1 cellular context compared by ENCODE assay signal in the genomic region with DNA sequence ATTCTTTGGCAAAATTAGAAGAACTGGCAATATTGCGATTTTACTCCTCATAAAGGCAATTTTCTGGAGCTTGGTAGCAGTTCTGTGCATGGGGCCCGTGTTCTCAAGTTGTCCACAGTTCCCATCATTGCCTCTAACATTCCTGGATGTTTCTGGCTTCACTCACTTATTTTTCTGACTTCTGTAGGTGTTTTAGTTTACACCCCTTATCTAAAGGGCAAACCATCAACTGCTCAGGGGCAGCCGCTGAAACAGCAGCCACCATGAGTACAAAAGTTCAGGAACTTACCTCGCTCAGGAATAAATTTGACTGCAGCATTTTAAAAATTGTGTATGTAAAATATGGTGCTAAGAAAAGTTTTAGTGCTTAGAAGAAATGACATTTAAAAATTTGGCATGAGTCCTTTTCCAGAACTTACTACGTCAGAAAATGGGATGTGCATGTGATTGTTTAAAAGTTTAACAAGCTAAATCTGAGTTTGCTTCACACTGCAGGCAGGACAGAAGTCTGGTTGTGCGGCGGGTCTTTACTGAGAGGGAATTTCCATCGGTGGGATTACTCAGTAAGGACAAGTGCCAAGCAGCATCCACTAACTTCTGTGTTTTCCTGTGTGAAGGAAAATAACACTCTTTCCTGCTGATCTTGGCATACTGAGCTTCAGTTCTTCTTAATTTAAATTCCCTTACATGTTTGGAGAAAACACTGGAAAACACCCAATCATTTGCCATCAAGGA.
TF ChIP-seq lines count a peak whose summit lies in the region.

No MANE protein-coding gene starts in this region.

TF ChIP-seq in GM23338, 12 proteins besides CTCF, POLR2A, EP300 and RAD21 (continued from another document):
- TF ChIP-seq, protein P1, sequence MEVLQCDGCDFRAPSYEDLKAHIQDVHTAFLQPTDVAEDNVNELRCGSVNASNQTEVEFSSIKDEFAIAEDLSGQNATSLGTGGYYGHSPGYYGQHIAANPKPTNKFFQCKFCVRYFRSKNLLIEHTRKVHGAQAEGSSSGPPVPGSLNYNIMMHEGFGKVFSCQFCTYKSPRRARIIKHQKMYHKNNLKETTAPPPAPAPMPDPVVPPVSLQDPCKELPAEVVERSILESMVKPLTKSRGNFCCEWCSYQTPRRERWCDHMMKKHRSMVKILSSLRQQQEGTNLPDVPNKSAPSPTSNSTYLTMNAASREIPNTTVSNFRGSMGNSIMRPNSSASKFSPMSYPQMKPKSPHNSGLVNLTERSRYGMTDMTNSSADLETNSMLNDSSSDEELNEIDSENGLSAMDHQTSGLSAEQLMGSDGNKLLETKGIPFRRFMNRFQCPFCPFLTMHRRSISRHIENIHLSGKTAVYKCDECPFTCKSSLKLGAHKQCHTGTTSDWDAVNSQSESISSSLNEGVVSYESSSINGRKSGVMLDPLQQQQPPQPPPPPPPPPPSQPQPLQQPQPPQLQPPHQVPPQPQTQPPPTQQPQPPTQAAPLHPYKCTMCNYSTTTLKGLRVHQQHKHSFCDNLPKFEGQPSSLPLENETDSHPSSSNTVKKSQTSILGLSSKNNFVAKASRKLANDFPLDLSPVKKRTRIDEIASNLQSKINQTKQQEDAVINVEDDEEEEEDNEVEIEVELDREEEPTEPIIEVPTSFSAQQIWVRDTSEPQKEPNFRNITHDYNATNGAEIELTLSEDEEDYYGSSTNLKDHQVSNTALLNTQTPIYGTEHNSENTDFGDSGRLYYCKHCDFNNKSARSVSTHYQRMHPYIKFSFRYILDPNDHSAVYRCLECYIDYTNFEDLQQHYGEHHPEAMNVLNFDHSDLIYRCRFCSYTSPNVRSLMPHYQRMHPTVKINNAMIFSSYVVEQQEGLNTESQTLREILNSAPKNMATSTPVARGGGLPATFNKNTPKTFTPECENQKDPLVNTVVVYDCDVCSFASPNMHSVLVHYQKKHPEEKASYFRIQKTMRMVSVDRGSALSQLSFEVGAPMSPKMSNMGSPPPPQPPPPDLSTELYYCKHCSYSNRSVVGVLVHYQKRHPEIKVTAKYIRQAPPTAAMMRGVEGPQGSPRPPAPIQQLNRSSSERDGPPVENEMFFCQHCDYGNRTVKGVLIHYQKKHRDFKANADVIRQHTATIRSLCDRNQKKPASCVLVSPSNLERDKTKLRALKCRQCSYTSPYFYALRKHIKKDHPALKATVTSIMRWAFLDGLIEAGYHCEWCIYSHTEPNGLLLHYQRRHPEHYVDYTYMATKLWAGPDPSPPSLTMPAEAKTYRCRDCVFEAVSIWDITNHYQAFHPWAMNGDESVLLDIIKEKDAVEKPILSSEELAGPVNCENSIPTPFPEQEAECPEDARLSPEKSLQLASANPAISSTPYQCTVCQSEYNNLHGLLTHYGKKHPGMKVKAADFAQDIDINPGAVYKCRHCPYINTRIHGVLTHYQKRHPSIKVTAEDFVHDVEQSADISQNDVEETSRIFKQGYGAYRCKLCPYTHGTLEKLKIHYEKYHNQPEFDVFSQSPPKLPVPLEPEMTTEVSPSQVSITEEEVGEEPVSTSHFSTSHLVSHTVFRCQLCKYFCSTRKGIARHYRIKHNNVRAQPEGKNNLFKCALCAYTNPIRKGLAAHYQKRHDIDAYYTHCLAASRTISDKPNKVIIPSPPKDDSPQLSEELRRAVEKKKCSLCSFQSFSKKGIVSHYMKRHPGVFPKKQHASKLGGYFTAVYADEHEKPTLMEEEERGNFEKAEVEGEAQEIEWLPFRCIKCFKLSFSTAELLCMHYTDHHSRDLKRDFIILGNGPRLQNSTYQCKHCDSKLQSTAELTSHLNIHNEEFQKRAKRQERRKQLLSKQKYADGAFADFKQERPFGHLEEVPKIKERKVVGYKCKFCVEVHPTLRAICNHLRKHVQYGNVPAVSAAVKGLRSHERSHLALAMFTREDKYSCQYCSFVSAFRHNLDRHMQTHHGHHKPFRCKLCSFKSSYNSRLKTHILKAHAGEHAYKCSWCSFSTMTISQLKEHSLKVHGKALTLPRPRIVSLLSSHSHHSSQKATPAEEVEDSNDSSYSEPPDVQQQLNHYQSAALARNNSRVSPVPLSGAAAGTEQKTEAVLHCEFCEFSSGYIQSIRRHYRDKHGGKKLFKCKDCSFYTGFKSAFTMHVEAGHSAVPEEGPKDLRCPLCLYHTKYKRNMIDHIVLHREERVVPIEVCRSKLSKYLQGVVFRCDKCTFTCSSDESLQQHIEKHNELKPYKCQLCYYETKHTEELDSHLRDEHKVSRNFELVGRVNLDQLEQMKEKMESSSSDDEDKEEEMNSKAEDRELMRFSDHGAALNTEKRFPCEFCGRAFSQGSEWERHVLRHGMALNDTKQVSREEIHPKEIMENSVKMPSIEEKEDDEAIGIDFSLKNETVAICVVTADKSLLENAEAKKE (CRISPR knock-in tag; IDR thresholded peaks at IDR 0.05) = no peak
- no peak for TF ChIP-seq ZNF331 (CRISPR knock-in tag; IDR thresholded peaks at IDR 0.05; ENCODE audit: low read depth)
- TF ChIP-seq, protein P2, sequence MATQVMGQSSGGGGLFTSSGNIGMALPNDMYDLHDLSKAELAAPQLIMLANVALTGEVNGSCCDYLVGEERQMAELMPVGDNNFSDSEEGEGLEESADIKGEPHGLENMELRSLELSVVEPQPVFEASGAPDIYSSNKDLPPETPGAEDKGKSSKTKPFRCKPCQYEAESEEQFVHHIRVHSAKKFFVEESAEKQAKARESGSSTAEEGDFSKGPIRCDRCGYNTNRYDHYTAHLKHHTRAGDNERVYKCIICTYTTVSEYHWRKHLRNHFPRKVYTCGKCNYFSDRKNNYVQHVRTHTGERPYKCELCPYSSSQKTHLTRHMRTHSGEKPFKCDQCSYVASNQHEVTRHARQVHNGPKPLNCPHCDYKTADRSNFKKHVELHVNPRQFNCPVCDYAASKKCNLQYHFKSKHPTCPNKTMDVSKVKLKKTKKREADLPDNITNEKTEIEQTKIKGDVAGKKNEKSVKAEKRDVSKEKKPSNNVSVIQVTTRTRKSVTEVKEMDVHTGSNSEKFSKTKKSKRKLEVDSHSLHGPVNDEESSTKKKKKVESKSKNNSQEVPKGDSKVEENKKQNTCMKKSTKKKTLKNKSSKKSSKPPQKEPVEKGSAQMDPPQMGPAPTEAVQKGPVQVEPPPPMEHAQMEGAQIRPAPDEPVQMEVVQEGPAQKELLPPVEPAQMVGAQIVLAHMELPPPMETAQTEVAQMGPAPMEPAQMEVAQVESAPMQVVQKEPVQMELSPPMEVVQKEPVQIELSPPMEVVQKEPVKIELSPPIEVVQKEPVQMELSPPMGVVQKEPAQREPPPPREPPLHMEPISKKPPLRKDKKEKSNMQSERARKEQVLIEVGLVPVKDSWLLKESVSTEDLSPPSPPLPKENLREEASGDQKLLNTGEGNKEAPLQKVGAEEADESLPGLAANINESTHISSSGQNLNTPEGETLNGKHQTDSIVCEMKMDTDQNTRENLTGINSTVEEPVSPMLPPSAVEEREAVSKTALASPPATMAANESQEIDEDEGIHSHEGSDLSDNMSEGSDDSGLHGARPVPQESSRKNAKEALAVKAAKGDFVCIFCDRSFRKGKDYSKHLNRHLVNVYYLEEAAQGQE (IDR thresholded peaks at IDR 0.05; ENCODE audit: unreplicated experiment) = no peak
- TF ChIP-seq POLR2AphosphoS5 (IDR thresholded peaks at IDR 0.05; ENCODE audit: low read depth) = no peak
TF ChIP-seq in GM23338: peak in this region for 0.
